In genomic region chr22:30234786-30235470, GRCh38 we compare ENCODE assay signal across 12 cellular contexts. TPM values are rescaled to one million over a fixed set of nuclear protein-coding genes. Genes with fewer than 3 reads are reported as not detected.
DNase-seq lines count a peak whose midpoint lies in the region; ATAC-seq and TF ChIP-seq lines count a peak whose summit lies in the region.
"Had no signal": no experiment of that assay in that cellular context is flagged by ENCODE, and none has a peak within 500 bp of the region (broad histone marks: within the 10 kb centered on the region; RNA-seq: fewer than 3 reads in every experiment).

No MANE protein-coding gene starts in this region.

- no peak for ATAC-seq in activated naive CD8-positive, alpha-beta T cell treated with anti-CD3 and anti-CD28 coated beads, Interleukin-2, amount 50 U/mL, for 24 hours
- ATAC-seq in HG02588 (IDR thresholded peaks at IDR 0.05; ENCODE audit: unreplicated experiment): no peak
- ATAC-seq in activated CD4-positive, alpha-beta T cell treated with anti-CD3 and anti-CD28 coated beads for 36 hours: no peak

- intact Hi-C loops in activated T-helper 1 cell treated with anti-CD3 and anti-CD28 coated beads, Interleukin-12 subunit alpha, Interleukin-12 subunit beta, Interleukin-2, Interleukin-4 antibody, amounts not matched to agents 30 ng/mL and 10 ng/mL and 1 ng/mL, durations not matched to agents 14 hours and 24 hours and 36 hours (cut with micrococcal nuclease): no loop called here
- intact Hi-C loops in thyroid gland (cut with DNase I): no loop called here
- intact Hi-C loops in activated CD4-positive, alpha-beta T cell treated with anti-CD3 and anti-CD28 coated beads for 36 hours (cut with DNase I, micrococcal nuclease): loop anchor here in 1 of 2 experiments (5.0 kb wide), 1 partner anchor 38 kb away; no protein-coding TSS in a partner anchor

- no peak for TF ChIP-seq POLR2A in thyroid gland (IDR thresholded peaks at IDR 0.05)

- H3K36me3 Mint-ChIP-seq in activated naive CD8-positive, alpha-beta T cell: no peaks in the 10 kb centered on the region
- no peaks in the 10 kb centered on the region for H3K36me3 Mint-ChIP-seq in activated naive CD8-positive, alpha-beta T cell treated with anti-CD3 and anti-CD28 coated beads, Interleukin-2, amount 50 U/mL, for 24 hours (ENCODE audit: low read depth)
- H3K36me3 Mint-ChIP-seq in activated T-helper 1 cell treated with anti-CD3 and anti-CD28 coated beads, Interleukin-12 subunit alpha, Interleukin-12 subunit beta, Interleukin-2, Interleukin-4 antibody, amounts not matched to agents 30 ng/mL and 10 ng/mL and 1 ng/mL, durations not matched to agents 14 hours and 24 hours and 36 hours (ENCODE audit: low read depth): peaks cover 4% of the 10 kb centered on the region
- peaks cover 1% of the 10 kb centered on the region for H3K36me3 Mint-ChIP-seq in activated CD4-positive, alpha-beta T cell treated with anti-CD3 and anti-CD28 coated beads for 36 hours (ENCODE audit: low read depth)
- H3K36me3 Mint-ChIP-seq: neural progenitor cell had no signal

- H3K4me3 Mint-ChIP-seq in activated naive CD8-positive, alpha-beta T cell: no peak overlapping the region
- no peak overlapping the region for H3K4me3 Mint-ChIP-seq in activated naive CD8-positive, alpha-beta T cell treated with anti-CD3 and anti-CD28 coated beads, Interleukin-2, amount 50 U/mL, for 24 hours
- H3K4me3 Mint-ChIP-seq in activated T-helper 1 cell treated with anti-CD3 and anti-CD28 coated beads, Interleukin-12 subunit alpha, Interleukin-12 subunit beta, Interleukin-2, Interleukin-4 antibody, amounts not matched to agents 30 ng/mL and 10 ng/mL and 1 ng/mL, durations not matched to agents 14 hours and 24 hours and 36 hours: no peak overlapping the region
- H3K4me3 Mint-ChIP-seq in activated CD4-positive, alpha-beta T cell treated with anti-CD3 and anti-CD28 coated beads for 36 hours: no peak overlapping the region
- H3K4me3 Mint-ChIP-seq: neural progenitor cell had no signal

- no peaks in the 10 kb centered on the region for H3K27me3 Mint-ChIP-seq in activated naive CD8-positive, alpha-beta T cell
- no peaks in the 10 kb centered on the region for H3K27me3 Mint-ChIP-seq in activated naive CD8-positive, alpha-beta T cell treated with anti-CD3 and anti-CD28 coated beads, Interleukin-2, amount 50 U/mL, for 24 hours
- no peaks in the 10 kb centered on the region for H3K27me3 Mint-ChIP-seq in activated T-helper 1 cell treated with anti-CD3 and anti-CD28 coated beads, Interleukin-12 subunit alpha, Interleukin-12 subunit beta, Interleukin-2, Interleukin-4 antibody, amounts not matched to agents 30 ng/mL and 10 ng/mL and 1 ng/mL, durations not matched to agents 14 hours and 24 hours and 36 hours (ENCODE audit: insufficient read depth)
- H3K27me3 Mint-ChIP-seq in activated CD4-positive, alpha-beta T cell treated with anti-CD3 and anti-CD28 coated beads for 36 hours: no peaks in the 10 kb centered on the region

- peak overlapping the region; percentile 9 to 80 (median 79) for H3K27ac ChIP-seq in thyroid gland
- H3K27ac ChIP-seq: neural progenitor cell, vagina had no signal

- H3K4me1 ChIP-seq in thyroid gland: peaks cover 16 to 21% of the 10 kb centered on the region in 2 donors

- POLR2A ChIA-PET in activated CD4-positive, alpha-beta T cell treated with anti-CD3 and anti-CD28 coated beads for 36 hours (lab: Charles Lee): no interaction called here

- H3K36me3 ChIP-seq in kidney epithelial cell (ENCODE audit: control insufficient read depth, insufficient read depth, low read length): no peaks in the 10 kb centered on the region
- no peaks in the 10 kb centered on the region for H3K36me3 ChIP-seq in thyroid gland
- H3K36me3 ChIP-seq: neural progenitor cell, vagina had no signal

- H3K27ac Mint-ChIP-seq in activated naive CD8-positive, alpha-beta T cell: peak overlapping the region; percentile 30
- H3K27ac Mint-ChIP-seq in activated naive CD8-positive, alpha-beta T cell treated with anti-CD3 and anti-CD28 coated beads, Interleukin-2, amount 50 U/mL, for 24 hours: no peak overlapping the region
- H3K27ac Mint-ChIP-seq in activated T-helper 1 cell treated with anti-CD3 and anti-CD28 coated beads, Interleukin-12 subunit alpha, Interleukin-12 subunit beta, Interleukin-2, Interleukin-4 antibody, amounts not matched to agents 30 ng/mL and 10 ng/mL and 1 ng/mL, durations not matched to agents 14 hours and 24 hours and 36 hours: peak overlapping the region; percentile 31
- H3K27ac Mint-ChIP-seq in activated CD4-positive, alpha-beta T cell treated with anti-CD3 and anti-CD28 coated beads for 36 hours: no peak overlapping the region

- no peak for DNase-seq in activated naive CD8-positive, alpha-beta T cell treated with anti-CD3 and anti-CD28 coated beads, Interleukin-2, amount 50 U/mL, for 24 hours
- DNase-seq in activated T-helper 1 cell treated with anti-CD3 and anti-CD28 coated beads, Interleukin-12 subunit alpha, Interleukin-12 subunit beta, Interleukin-2, Interleukin-4 antibody, amounts not matched to agents 30 ng/mL and 10 ng/mL and 1 ng/mL, durations not matched to agents 14 hours and 24 hours and 36 hours (ENCODE audit: low spot score): no peak
- DNase-seq in kidney epithelial cell (ENCODE audit: low read depth) (peak; percentile 62), thyroid gland (peak; percentile 87 to 90), NCI-H2196 treated with DMSO at 0.1 percent for 48 hours (lab: John Stamatoyannopoulos, UW; ENCODE audit: unreplicated experiment) (no peak)
- DNase-seq in activated CD4-positive, alpha-beta T cell treated with anti-CD3 and anti-CD28 coated beads for 36 hours: no peak
- DNase-seq: KBM-7, NCI-H774 had no signal

- CTCF ChIA-PET in activated CD4-positive, alpha-beta T cell treated with anti-CD3 and anti-CD28 coated beads for 36 hours (lab: Charles Lee): interaction anchor here (0.7 to 0.9 kb wide), 2 partner anchors 92 to 121 kb away, joined by 3 read pairs; partner anchors contain the start of gene TBC1D10A

- no peak overlapping the region for H3K4me3 ChIP-seq in kidney epithelial cell (ENCODE audit: low read depth, low read length)
- H3K4me3 ChIP-seq in thyroid gland (replicated peaks in 1 of 3): no peak overlapping the region
- H3K4me3 ChIP-seq: neural progenitor cell, vagina had no signal

- H3K27me3 ChIP-seq in kidney epithelial cell (ENCODE audit: control insufficient read depth, insufficient read depth, low read length) (no peaks in the 10 kb centered on the region), thyroid gland (no peaks in the 10 kb centered on the region)
- H3K27me3 ChIP-seq: neural progenitor cell, vagina had no signal

- H3K9me3 Mint-ChIP-seq in activated naive CD8-positive, alpha-beta T cell (ENCODE audit: low read depth): no peaks in the 10 kb centered on the region
- no peaks in the 10 kb centered on the region for H3K9me3 Mint-ChIP-seq in activated naive CD8-positive, alpha-beta T cell treated with anti-CD3 and anti-CD28 coated beads, Interleukin-2, amount 50 U/mL, for 24 hours
- H3K9me3 Mint-ChIP-seq in activated T-helper 1 cell treated with anti-CD3 and anti-CD28 coated beads, Interleukin-12 subunit alpha, Interleukin-12 subunit beta, Interleukin-2, Interleukin-4 antibody, amounts not matched to agents 30 ng/mL and 10 ng/mL and 1 ng/mL, durations not matched to agents 14 hours and 24 hours and 36 hours: no peaks in the 10 kb centered on the region
- no peaks in the 10 kb centered on the region for H3K9me3 Mint-ChIP-seq in activated CD4-positive, alpha-beta T cell treated with anti-CD3 and anti-CD28 coated beads for 36 hours (ENCODE audit: low read depth)

- TF ChIP-seq CTCF in kidney epithelial cell (IDR thresholded peaks at IDR 0.05; ENCODE audit: insufficient read depth, low read length, poor library complexity, severe bottlenecking) (no peak), thyroid gland (IDR thresholded peaks at IDR 0.05) (no peak)

- no peaks in the 10 kb centered on the region for H3K9me3 ChIP-seq in thyroid gland
- H3K9me3 ChIP-seq: vagina had no signal

- H3K4me1 Mint-ChIP-seq in activated naive CD8-positive, alpha-beta T cell (ENCODE audit: low read depth): no peaks in the 10 kb centered on the region
- peaks cover 5% of the 10 kb centered on the region for H3K4me1 Mint-ChIP-seq in activated naive CD8-positive, alpha-beta T cell treated with anti-CD3 and anti-CD28 coated beads, Interleukin-2, amount 50 U/mL, for 24 hours
- peaks cover 25% of the 10 kb centered on the region for H3K4me1 Mint-ChIP-seq in activated T-helper 1 cell treated with anti-CD3 and anti-CD28 coated beads, Interleukin-12 subunit alpha, Interleukin-12 subunit beta, Interleukin-2, Interleukin-4 antibody, amounts not matched to agents 30 ng/mL and 10 ng/mL and 1 ng/mL, durations not matched to agents 14 hours and 24 hours and 36 hours (ENCODE audit: low read depth)
- H3K4me1 Mint-ChIP-seq in activated CD4-positive, alpha-beta T cell treated with anti-CD3 and anti-CD28 coated beads for 36 hours: no peaks in the 10 kb centered on the region

- 46 to 59% methylated on average over 7 of the region's 7 CpGs for WGBS in thyroid gland, 2 donors

RNA-seq across cellular contexts. Expression of gene LIF, which starts 11.6 kb away (rescaled TPM):
- 450 and 455 TPM in 2 replicates for total RNA-seq in activated T-helper 1 cell treated with anti-CD3 and anti-CD28 coated beads, Interleukin-12 subunit alpha, Interleukin-12 subunit beta, Interleukin-2, Interleukin-4 antibody, amounts not matched to agents 30 ng/mL and 10 ng/mL and 1 ng/mL, durations not matched to agents 14 hours and 24 hours and 36 hours
- total RNA-seq in kidney epithelial cell (108 and 112 TPM in 2 replicates), thyroid gland (1 to 10 TPM in 3 of 4 donors, under 1 TPM in 1; 0.89 to 2.6 (median 2.2) TPM)
- total RNA-seq in activated CD4-positive, alpha-beta T cell treated with anti-CD3 and anti-CD28 coated beads for 36 hours: 100 to 1,000 TPM in 1 of 2 experiments, 10 to 100 TPM in 1; 77.3 to 105 TPM

RNA-seq across cellular contexts. Expression of gene OSM, which starts 31.7 kb away (rescaled TPM):
- 76.7 and 78.3 TPM in 2 replicates for total RNA-seq in activated T-helper 1 cell treated with anti-CD3 and anti-CD28 coated beads, Interleukin-12 subunit alpha, Interleukin-12 subunit beta, Interleukin-2, Interleukin-4 antibody, amounts not matched to agents 30 ng/mL and 10 ng/mL and 1 ng/mL, durations not matched to agents 14 hours and 24 hours and 36 hours
- not detected in 2 replicates for total RNA-seq in kidney epithelial cell
- under 1 TPM in 1 of 4 donors, not detected in 3; 0.40 TPM for total RNA-seq in thyroid gland
- total RNA-seq in activated CD4-positive, alpha-beta T cell treated with anti-CD3 and anti-CD28 coated beads for 36 hours: 10 to 100 TPM; 13.8 to 17.6 TPM
- total RNA-seq: vagina had no signal

RNA-seq across cellular contexts. Expression of gene CASTOR1, which starts 54.4 kb away (rescaled TPM):
- 5.6 and 8.8 TPM in 2 replicates for total RNA-seq in activated T-helper 1 cell treated with anti-CD3 and anti-CD28 coated beads, Interleukin-12 subunit alpha, Interleukin-12 subunit beta, Interleukin-2, Interleukin-4 antibody, amounts not matched to agents 30 ng/mL and 10 ng/mL and 1 ng/mL, durations not matched to agents 14 hours and 24 hours and 36 hours
- total RNA-seq in kidney epithelial cell: 10.5 and 18.7 TPM in 2 replicates
- 10 to 100 TPM; 16.5 to 36.0 (median 27.7) TPM for total RNA-seq in thyroid gland
- total RNA-seq in activated CD4-positive, alpha-beta T cell treated with anti-CD3 and anti-CD28 coated beads for 36 hours: 1 to 10 TPM; 1.6 to 2.2 TPM

Comparison
In these comparisons a context has a peak if more than half of its experiments do, and no peak if none do; other contexts are left out.
1. H3K27ac Mint-ChIP-seq: peak in activated naive CD8-positive, alpha-beta T cell (single experiment) and activated T-helper 1 cell treated with anti-CD3 and anti-CD28 coated beads, Interleukin-12 subunit alpha, Interleukin-12 subunit beta, Interleukin-2, Interleukin-4 antibody, amounts not matched to agents 30 ng/mL and 10 ng/mL and 1 ng/mL, durations not matched to agents 14 hours and 24 hours and 36 hours (single experiment); none in activated naive CD8-positive, alpha-beta T cell treated with anti-CD3 and anti-CD28 coated beads, Interleukin-2, amount 50 U/mL, for 24 hours (single experiment) and activated CD4-positive, alpha-beta T cell treated with anti-CD3 and anti-CD28 coated beads for 36 hours (single experiment).
2. DNase-seq: peak in kidney epithelial cell (single experiment) and thyroid gland (2 of 2); none in activated naive CD8-positive, alpha-beta T cell treated with anti-CD3 and anti-CD28 coated beads, Interleukin-2, amount 50 U/mL, for 24 hours (single experiment), activated T-helper 1 cell treated with anti-CD3 and anti-CD28 coated beads, Interleukin-12 subunit alpha, Interleukin-12 subunit beta, Interleukin-2, Interleukin-4 antibody, amounts not matched to agents 30 ng/mL and 10 ng/mL and 1 ng/mL, durations not matched to agents 14 hours and 24 hours and 36 hours (single experiment), activated CD4-positive, alpha-beta T cell treated with anti-CD3 and anti-CD28 coated beads for 36 hours (single experiment) and NCI-H2196 treated with DMSO at 0.1 percent for 48 hours (single experiment).
3. RNA of gene LIF, which starts 11.6 kb away (total RNA-seq): 450 to 455 TPM in activated T-helper 1 cell treated with anti-CD3 and anti-CD28 coated beads, Interleukin-12 subunit alpha, Interleukin-12 subunit beta, Interleukin-2, Interleukin-4 antibody, amounts not matched to agents 30 ng/mL and 10 ng/mL and 1 ng/mL, durations not matched to agents 14 hours and 24 hours and 36 hours, 108 to 112 TPM in kidney epithelial cell and 77.3 to 105 TPM in activated CD4-positive, alpha-beta T cell treated with anti-CD3 and anti-CD28 coated beads for 36 hours; 0.89 to 2.6 TPM in thyroid gland; every median in the first group is over 10 times any median in the second.
4. RNA of gene OSM, which starts 31.7 kb away (total RNA-seq): 76.7 to 78.3 TPM in activated T-helper 1 cell treated with anti-CD3 and anti-CD28 coated beads, Interleukin-12 subunit alpha, Interleukin-12 subunit beta, Interleukin-2, Interleukin-4 antibody, amounts not matched to agents 30 ng/mL and 10 ng/mL and 1 ng/mL, durations not matched to agents 14 hours and 24 hours and 36 hours and 13.8 to 17.6 TPM in activated CD4-positive, alpha-beta T cell treated with anti-CD3 and anti-CD28 coated beads for 36 hours; 0.40 TPM in thyroid gland and not detected in kidney epithelial cell; every median in the first group is over 10 times any median in the second.